In the genomic region with DNA sequence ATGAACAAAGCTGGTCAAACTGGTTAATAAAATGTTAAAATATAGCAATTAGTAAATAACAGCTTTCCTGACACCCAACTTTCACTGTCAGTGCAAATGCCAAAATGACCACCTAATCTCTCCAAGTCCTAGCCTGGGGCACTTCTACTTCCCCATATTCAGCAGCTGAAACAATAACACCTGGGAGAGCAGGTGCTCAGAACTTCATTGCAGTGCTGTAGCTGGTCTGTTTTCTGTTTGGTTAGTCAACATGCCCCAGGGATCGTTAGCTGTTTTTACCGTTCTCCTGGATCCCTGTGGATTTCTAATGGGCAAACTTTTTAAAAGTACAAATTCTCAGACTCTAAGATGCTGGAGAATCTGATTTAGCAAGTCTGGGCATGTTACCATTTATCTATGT, we compare ENCODE assay signal across 1 cellular context.
TF ChIP-seq lines count a peak whose summit lies in the region.

No MANE protein-coding gene starts in this region.

TF ChIP-seq in WTC11, 78 proteins besides CTCF, POLR2A, EP300 and RAD21 (continued from another document):
- TF ChIP-seq IRF1 (CRISPR knock-in tag; IDR thresholded peaks at IDR 0.05) (no peak), ZNF396 (CRISPR knock-in tag; IDR thresholded peaks at IDR 0.05; ENCODE audit: borderline replicate concordance) (no peak)
- TF ChIP-seq, protein P1, sequence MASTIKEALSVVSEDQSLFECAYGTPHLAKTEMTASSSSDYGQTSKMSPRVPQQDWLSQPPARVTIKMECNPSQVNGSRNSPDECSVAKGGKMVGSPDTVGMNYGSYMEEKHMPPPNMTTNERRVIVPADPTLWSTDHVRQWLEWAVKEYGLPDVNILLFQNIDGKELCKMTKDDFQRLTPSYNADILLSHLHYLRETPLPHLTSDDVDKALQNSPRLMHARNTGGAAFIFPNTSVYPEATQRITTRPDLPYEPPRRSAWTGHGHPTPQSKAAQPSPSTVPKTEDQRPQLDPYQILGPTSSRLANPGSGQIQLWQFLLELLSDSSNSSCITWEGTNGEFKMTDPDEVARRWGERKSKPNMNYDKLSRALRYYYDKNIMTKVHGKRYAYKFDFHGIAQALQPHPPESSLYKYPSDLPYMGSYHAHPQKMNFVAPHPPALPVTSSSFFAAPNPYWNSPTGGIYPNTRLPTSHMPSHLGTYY (CRISPR knock-in tag; IDR thresholded peaks at IDR 0.05), result no peak
TF ChIP-seq in WTC11: peak in this region for 0.
